Comparison of ENCODE assay signal across 8 cellular contexts in the genomic region with DNA sequence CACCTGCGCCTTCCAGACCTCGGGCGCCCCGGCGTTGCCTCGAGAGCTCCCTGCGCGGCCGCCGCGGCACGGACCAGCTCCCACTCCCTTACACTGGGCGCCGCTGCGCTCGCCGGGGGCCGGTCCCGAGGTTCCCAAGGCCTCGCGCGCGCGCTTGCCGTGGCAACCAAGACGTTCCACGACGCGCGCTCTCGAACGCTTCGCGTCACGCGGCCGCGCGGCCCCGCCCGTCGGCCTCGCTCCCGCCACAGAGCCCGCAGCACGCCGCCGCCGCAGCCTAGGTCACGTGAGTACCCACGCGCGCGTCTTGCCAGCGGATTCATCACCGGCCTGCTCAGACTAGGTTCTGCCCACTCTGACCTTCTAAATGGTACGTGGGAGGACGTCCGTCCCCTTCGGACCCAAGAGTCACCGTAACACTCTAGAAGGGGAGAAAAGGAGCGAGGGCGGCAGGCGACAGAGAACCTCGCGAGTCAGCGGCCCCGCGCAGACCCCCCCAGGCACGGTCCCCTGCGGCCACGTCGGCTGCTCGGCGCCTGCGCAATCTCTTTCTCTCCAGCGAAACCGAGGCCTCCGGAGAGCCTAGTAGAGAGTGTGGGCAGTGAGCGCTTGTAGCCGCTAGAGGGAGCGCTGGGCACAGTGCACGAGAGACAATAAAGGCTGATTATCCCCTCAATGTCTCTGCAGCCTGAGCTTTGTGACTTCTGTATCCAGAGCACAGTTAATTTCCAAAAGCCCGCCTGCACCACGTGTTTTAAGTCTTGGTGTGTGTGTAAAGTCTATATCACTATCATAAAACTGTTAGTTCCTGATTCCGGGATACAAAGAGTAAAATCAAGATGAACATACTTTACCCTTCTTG. TPM values are rescaled to one million over a fixed set of nuclear protein-coding genes. Genes with fewer than 3 reads are reported as not detected.
A peak's percentile ranks its signal among the peaks of the same experiment; 100 is the strongest.
DNase-seq lines count a peak whose midpoint lies in the region; ATAC-seq and TF ChIP-seq lines count a peak whose summit lies in the region.

A gene with protein sequence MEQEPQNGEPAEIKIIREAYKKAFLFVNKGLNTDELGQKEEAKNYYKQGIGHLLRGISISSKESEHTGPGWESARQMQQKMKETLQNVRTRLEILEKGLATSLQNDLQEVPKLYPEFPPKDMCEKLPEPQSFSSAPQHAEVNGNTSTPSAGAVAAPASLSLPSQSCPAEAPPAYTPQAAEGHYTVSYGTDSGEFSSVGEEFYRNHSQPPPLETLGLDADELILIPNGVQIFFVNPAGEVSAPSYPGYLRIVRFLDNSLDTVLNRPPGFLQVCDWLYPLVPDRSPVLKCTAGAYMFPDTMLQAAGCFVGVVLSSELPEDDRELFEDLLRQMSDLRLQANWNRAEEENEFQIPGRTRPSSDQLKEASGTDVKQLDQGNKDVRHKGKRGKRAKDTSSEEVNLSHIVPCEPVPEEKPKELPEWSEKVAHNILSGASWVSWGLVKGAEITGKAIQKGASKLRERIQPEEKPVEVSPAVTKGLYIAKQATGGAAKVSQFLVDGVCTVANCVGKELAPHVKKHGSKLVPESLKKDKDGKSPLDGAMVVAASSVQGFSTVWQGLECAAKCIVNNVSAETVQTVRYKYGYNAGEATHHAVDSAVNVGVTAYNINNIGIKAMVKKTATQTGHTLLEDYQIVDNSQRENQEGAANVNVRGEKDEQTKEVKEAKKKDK (minus strand): TSS at position 173 of the 862 bp plus-strand sequence. CDS start 10,564 bp downstream, outside the sequence.

- TF ChIP-seq CTCF in GM10248 (IDR thresholded peaks at IDR 0.05; ENCODE audit: control extremely low read depth, extremely low read depth, low read depth, missing control alignments) (peak; percentile 93), ovary (IDR thresholded peaks at IDR 0.05) (peak; percentile 94 to 96 (median 95))

- H3K27me3 ChIP-seq in adipocyte (replicated peaks; ENCODE audit: control insufficient read depth, insufficient read depth, low read length) (no peaks in the 10 kb centered on the region), ovary (no peaks in the 10 kb centered on the region), thymus (ENCODE audit: control insufficient read depth, insufficient read depth) (peaks cover 2% of the 10 kb centered on the region)

- H3K36me3 ChIP-seq in adipocyte (ENCODE audit: control insufficient read depth, insufficient read depth, low read length, severe bottlenecking) (no peaks in the 10 kb centered on the region), ovary (no peaks in the 10 kb centered on the region), thymus (ENCODE audit: control insufficient read depth, insufficient read depth) (no peaks in the 10 kb centered on the region)

- TF ChIP-seq POLR2A in ovary (IDR thresholded peaks at IDR 0.05), result peak; percentile 85

- H3K4me3 ChIP-seq in adipocyte (ENCODE audit: low read length) (peak within 1 kb of the TSS; percentile 98), ovary (peak within 1 kb of the TSS; percentile 96), thymus (ENCODE audit: low read length) (peak within 1 kb of the TSS; percentile 79)

- H3K9ac ChIP-seq in adipocyte (ENCODE audit: low read length), result peak within 1 kb of the TSS; percentile 99

- ATAC-seq in HG02623 (IDR thresholded peaks at IDR 0.05; ENCODE audit: unreplicated experiment), result peak; percentile 95
- peak; percentile 95 for ATAC-seq in Right ventricle myocardium superior (ENCODE audit: poor library complexity)

- POLR2A ChIA-PET in GM10248 (lab: Yijun Ruan, JAX), result no interaction called here

- peaks cover 41% of the 10 kb centered on the region for H3K4me1 ChIP-seq in adipocyte (ENCODE audit: control insufficient read depth, insufficient read depth, low read length)
- H3K4me1 ChIP-seq in ovary (ENCODE audit: insufficient read depth), result peaks cover 6% of the 10 kb centered on the region
- peaks cover 4% of the 10 kb centered on the region for H3K4me1 ChIP-seq in thymus (ENCODE audit: control insufficient read depth, insufficient read depth, low read length)

- DNase-seq in GM10248 (ENCODE audit: extremely low spot score) (peak; percentile 90), NCI-H128 (lab: John Stamatoyannopoulos, UW; ENCODE audit: unreplicated experiment) (peak; percentile 68), T follicular helper cell (ENCODE audit: low read depth) (peak; percentile 80), adipocyte (ENCODE audit: low read depth) (peak; percentile 98), Right ventricle myocardium superior (peak; percentile 95), ovary (peak; percentile 93 to 96 (median 95))

- H3K9me3 ChIP-seq in adipocyte (ENCODE audit: control insufficient read depth, low read length) (no peaks in the 10 kb centered on the region), ovary (no peaks in the 10 kb centered on the region), thymus (ENCODE audit: control insufficient read depth) (no peaks in the 10 kb centered on the region)

- CTCF ChIA-PET in GM10248 (lab: Yijun Ruan, JAX), result interaction anchor here (0.6 to 4.4 kb wide), 24 partner anchors 8 to 636 kb away, joined by 3 to 21 read pairs (median 3); partner anchors contain the start of gene CCDC169

- 0 to 1% (median 0%) methylated on average over 75 to 86 of the region's 86 CpGs for WGBS in ovary, 3 donors
- under 1% methylated on average over 86 of the region's 86 CpGs for WGBS in thymus

- TF ChIP-seq EP300 in ovary (IDR thresholded peaks at IDR 0.05), result no peak

- intact Hi-C loops in Right ventricle myocardium superior (cut with DNase I), result no loop called here
- intact Hi-C loops in ovary (cut with DNase I), result no loop called here

- H3K27ac ChIP-seq in ovary (peak within 1 kb of the TSS; percentile 100), thymus (ENCODE audit: low read depth) (peak within 1 kb of the TSS; percentile 86)

RNA-seq across cellular contexts. Expression of the gene that starts here (rescaled TPM):
- total RNA-seq in Right ventricle myocardium superior (35.2 TPM), ovary (100 to 1,000 TPM in 3 of 7 donors, 10 to 100 TPM in 4; 59.5 to 141 (median 98.1) TPM)
- polyA plus RNA-seq in ovary (100 to 1,000 TPM in 1 of 2 donors, 10 to 100 TPM in 1; 77.2 to 129 TPM), thymus (35.8 TPM)

Comparison
In these comparisons a context has a peak if more than half of its experiments do, and no peak if none do; other contexts are left out.
1. Peak in every context shown above with its lines: DNase-seq, ATAC-seq, H3K4me3 ChIP-seq and H3K27ac ChIP-seq.